8 cellular contexts compared by ENCODE assay signal in the genomic region with DNA sequence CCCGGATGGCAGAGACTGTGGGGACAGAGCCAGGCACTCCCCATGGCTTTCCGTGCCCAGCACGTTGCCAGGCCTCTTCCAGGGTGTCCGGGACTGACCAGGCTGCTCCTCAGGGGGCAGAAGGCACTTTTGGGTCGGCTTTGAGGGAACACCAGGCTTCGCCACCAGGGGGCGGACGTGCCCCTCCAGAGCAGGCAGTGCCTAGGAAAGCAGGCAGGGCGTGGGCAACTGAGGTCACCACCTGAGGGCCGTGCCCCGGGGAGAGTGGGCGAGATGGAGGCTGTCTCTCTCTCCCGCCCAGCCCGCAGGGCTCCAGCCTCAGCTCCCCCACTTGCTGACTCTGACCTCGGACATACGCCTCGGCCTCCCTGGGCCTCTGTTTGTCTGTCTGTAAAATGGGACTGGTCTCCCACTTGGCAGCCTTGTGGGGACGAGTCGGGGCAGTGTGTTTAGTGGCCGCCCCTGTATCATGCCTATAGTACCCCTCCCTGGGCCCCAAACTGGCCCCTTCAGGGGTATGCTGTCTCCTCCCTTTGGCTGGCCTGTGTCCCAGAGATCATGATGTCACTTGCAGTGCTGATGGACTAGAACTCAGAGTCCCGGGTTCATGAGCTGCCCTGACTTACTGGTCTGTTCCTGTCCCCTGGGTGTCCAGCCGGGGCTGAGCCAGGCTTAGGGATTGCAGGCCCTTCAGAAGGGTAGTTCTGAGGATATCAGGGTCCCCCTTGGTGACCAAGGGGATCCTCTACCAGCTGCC.
DNase-seq lines count a peak whose midpoint lies in the region; ATAC-seq, FAIRE-seq and TF ChIP-seq lines count a peak whose summit lies in the region.

No MANE protein-coding gene starts in this region.

- no peak for ATAC-seq in HG03108 (IDR thresholded peaks at IDR 0.05; ENCODE audit: unreplicated experiment)

- peak; percentile 66 for DNase-seq in Ammon's horn (ENCODE audit: low spot score)
- peak; percentile 65 for DNase-seq in H54 (ENCODE audit: insufficient read length, low spot score)
- DNase-seq in RKO (ENCODE audit: low spot score) = peak; percentile 84
- peak; percentile 71 for DNase-seq in activated T-helper 1 cell treated with Interleukin-2 at 50 U/mL for 16 hours (ENCODE audit: low read depth)
- peak; percentile 67 for DNase-seq in fibroblast of peridontal ligament (ENCODE audit: extremely low read depth)
- DNase-seq in nucleus accumbens (lab: John Stamatoyannopoulos, UW) = peak in 39 of 56 donors; percentile 2 to 79 (median 23)
- DNase-seq in substantia nigra (lab: John Stamatoyannopoulos, UW) = peak in 42 of 49 donors; percentile 2 to 79 (median 40)

- no peak for TF ChIP-seq POLR2A in H54 (IDR thresholded peaks at IDR 0.05; ENCODE audit: low read depth, low read length)

- no peak overlapping the region for H3K27ac ChIP-seq in substantia nigra (ENCODE audit: low read depth, low read length, poor library complexity, severe bottlenecking)

- FAIRE-seq in H54 (lab: Jason Lieb, UNC) = no peak

Comparison
In these comparisons a context has a peak if more than half of its experiments do, and no peak if none do; other contexts are left out.
1. DNase-seq: peak in every context shown above with its lines; median percentile 84 in RKO; 71 in activated T-helper 1 cell treated with Interleukin-2 at 50 U/mL for 16 hours; 67 in fibroblast of peridontal ligament; 66 in Ammon's horn; 65 in H54; 40 in substantia nigra; 23 in nucleus accumbens.